Comparison of ENCODE assay signal across 17 cellular contexts in the genomic region with DNA sequence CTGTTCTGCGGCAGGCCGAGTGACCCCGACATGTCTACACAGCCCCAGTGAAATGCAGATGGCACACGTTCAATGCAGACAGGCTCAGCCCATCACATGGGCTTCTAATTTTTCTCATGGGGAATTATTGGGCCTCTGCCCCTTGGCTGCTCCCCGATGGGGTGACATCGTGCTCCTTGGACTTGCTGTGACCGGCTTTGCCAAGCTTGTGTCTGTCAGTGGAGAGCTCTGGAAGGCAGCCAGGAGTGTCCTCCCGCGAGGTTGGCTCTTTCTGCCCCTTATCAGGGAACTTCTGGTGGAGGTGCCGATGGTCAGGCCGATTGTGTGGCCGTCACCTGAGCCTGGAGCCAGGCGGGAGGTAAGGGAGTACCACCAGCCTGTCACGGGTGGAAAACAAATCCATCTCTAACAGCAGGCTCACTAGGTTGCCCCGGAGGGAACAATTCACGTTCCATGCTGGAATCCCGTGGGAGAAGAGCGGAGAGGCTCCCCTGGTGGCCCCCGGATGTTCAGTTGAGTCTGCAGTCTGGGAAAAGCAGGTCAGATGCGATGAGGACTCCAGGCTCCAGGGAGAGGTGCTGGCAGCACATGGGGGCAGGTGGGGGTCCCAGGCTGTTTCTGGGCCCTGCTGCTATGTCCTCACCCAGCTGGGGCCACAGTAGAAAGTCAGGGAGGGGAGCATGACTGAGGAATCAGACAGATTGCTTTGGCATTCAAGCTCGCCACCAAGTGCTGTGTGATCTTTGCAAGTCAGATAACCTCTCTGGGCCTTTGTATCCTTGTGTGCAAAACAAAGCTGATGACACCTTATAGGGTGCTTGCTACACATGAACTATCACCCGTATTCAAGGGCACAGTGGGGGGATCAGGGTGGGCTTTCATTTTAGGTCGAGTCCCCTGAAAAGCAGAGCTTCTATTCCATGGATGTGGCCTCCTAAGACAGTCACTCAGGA. TPM values are rescaled to one million over a fixed set of nuclear protein-coding genes. Genes with fewer than 3 reads are reported as not detected.
DNase-seq lines count a peak whose midpoint lies in the region; ATAC-seq and TF ChIP-seq lines count a peak whose summit lies in the region.
"Had no signal": no experiment of that assay in that cellular context is flagged by ENCODE, and none has a peak within 500 bp of the region (broad histone marks: within the 10 kb centered on the region; RNA-seq: fewer than 3 reads in every experiment).

No MANE protein-coding gene starts in this region.

- H3K27me3 ChIP-seq in heart right ventricle (peaks cover 0 to 4% (median 0%) of the 10 kb centered on the region in 7 donors), trophoblast cell (ENCODE audit: insufficient read depth, low read length) (no peaks in the 10 kb centered on the region)

- 25 to 26% methylated on average over 23 of the region's 23 CpGs for WGBS in heart right ventricle, 2 donors
- WGBS in trophoblast cell (ENCODE audit: extremely low coverage, insufficient coverage, insufficient read length) = no CpG with 5 or more reads among the region's 23 CpGs

- H4K8ac ChIP-seq in trophoblast cell (ENCODE audit: low read depth, low read length) = no peak overlapping the region

- no peak overlapping the region for H3K4ac ChIP-seq in trophoblast cell (ENCODE audit: low read depth, low read length)

- TF ChIP-seq CTCF in heart right ventricle (IDR thresholded peaks at IDR 0.05) = no peak

- H3K4me1 Mint-ChIP-seq in stimulated activated naive CD8-positive, alpha-beta T cell treated with anti-CD3 and anti-CD28 coated beads, Interleukin-15, amount 100 ng/mL, for 72 hours = peaks cover 46% of the 10 kb centered on the region

- H3K4me3 ChIP-seq in heart right ventricle = peak overlapping the region in 1 of 10 donors; percentile 5
- H3K4me3 ChIP-seq in trophoblast cell (ENCODE audit: low read depth, low read length) = no peak overlapping the region

- ATAC-seq in stimulated activated naive CD8-positive, alpha-beta T cell treated with anti-CD3 and anti-CD28 coated beads, Interleukin-15, amount 100 ng/mL, for 72 hours = no peak
- ATAC-seq in stimulated activated naive CD8-positive, alpha-beta T cell treated with anti-CD3 and anti-CD28 coated beads, Interleukin-15, Interleukin-2, amounts not matched to agents 100 U/mL and 50 U/mL, for 24 hours = no peak
- peak in 3 of 8 donors; percentile 9 to 19 (median 11) for ATAC-seq in heart right ventricle
- no peak for ATAC-seq in GM19324 (IDR thresholded peaks at IDR 0.05; ENCODE audit: low FRiP score, unreplicated experiment)
- ATAC-seq: activated naive CD8-positive, alpha-beta T cell treated with anti-CD3 and anti-CD28 coated beads, Interleukin-2, amount 50 U/mL, for 24 hours; activated T-helper 17 cell treated with anti-CD3 and anti-CD28 coated beads, Interleukin-2, amount 50 U/mL, for 72 hours; CD8-positive, alpha-beta T cell had no signal

- peaks cover 3% of the 10 kb centered on the region for H3K79me1 ChIP-seq in trophoblast cell (ENCODE audit: low read length)

- no peak overlapping the region for H4K12ac ChIP-seq in trophoblast cell (ENCODE audit: low read depth, low read length)

- no peak overlapping the region for H3K18ac ChIP-seq in trophoblast cell (ENCODE audit: low read length)

- H3K27ac ChIP-seq in heart right ventricle (peak overlapping the region in 7 of 10 donors; percentile 6 to 90 (median 32)), trophoblast cell (ENCODE audit: low read depth, low read length) (no peak overlapping the region)

- H2BK5ac ChIP-seq in trophoblast cell (ENCODE audit: low read depth, low read length, poor library complexity) = no peak overlapping the region

- H3K4me2 ChIP-seq in trophoblast cell (ENCODE audit: low read length) = no peak overlapping the region

- H2BK120ac ChIP-seq in trophoblast cell (ENCODE audit: insufficient read depth, low read length, poor library complexity) = no peak overlapping the region

- no peak overlapping the region for H3K23ac ChIP-seq in trophoblast cell (ENCODE audit: low read length)

- no peak overlapping the region for H4K91ac ChIP-seq in trophoblast cell (ENCODE audit: low read depth, low read length)

- no peaks in the 10 kb centered on the region for H3K9me3 Mint-ChIP-seq in stimulated activated naive CD8-positive, alpha-beta T cell treated with anti-CD3 and anti-CD28 coated beads, Interleukin-15, amount 100 ng/mL, for 72 hours
- H3K9me3 Mint-ChIP-seq: activated naive CD8-positive, alpha-beta T cell treated with anti-CD3 and anti-CD28 coated beads, Interleukin-2, amount 50 U/mL, for 24 hours; activated T-helper 17 cell treated with anti-CD3 and anti-CD28 coated beads, Interleukin-2, amount 50 U/mL, for 72 hours; CD8-positive, alpha-beta T cell; WTC11 had no signal

- no peak overlapping the region for H3K14ac ChIP-seq in trophoblast cell (ENCODE audit: low read length)

- H3K4me3 Mint-ChIP-seq in stimulated activated naive CD8-positive, alpha-beta T cell treated with anti-CD3 and anti-CD28 coated beads, Interleukin-15, amount 100 ng/mL, for 72 hours = no peak overlapping the region
- H3K4me3 Mint-ChIP-seq: activated naive CD8-positive, alpha-beta T cell treated with anti-CD3 and anti-CD28 coated beads, Interleukin-2, amount 50 U/mL, for 24 hours; activated T-helper 17 cell treated with anti-CD3 and anti-CD28 coated beads, Interleukin-2, amount 50 U/mL, for 72 hours; CD8-positive, alpha-beta T cell; WTC11 had no signal

- intact Hi-C loops in heart right ventricle (cut with DNase I) = loop anchor here in 2 of 10 donors (5.0 kb wide), 2 partner anchors 37 to 42 kb away; a partner anchor contains a TSS

- H3K36me3 ChIP-seq in heart right ventricle (peaks cover 0 to 4% (median 0%) of the 10 kb centered on the region in 9 donors), trophoblast cell (ENCODE audit: control insufficient read depth in 1 of 2, insufficient read depth in 2 of 2, low read length in 2 of 2) (no peaks in the 10 kb centered on the region)

- peak overlapping the region; percentile 39 for H2AFZ ChIP-seq in trophoblast cell (ENCODE audit: insufficient read depth, low read length, poor library complexity)

- H3K79me2 ChIP-seq in trophoblast cell (ENCODE audit: control insufficient read depth, insufficient read depth, low read length, poor library complexity) = no peaks in the 10 kb centered on the region

- H3K27me3 Mint-ChIP-seq in stimulated activated naive CD8-positive, alpha-beta T cell treated with anti-CD3 and anti-CD28 coated beads, Interleukin-15, amount 100 ng/mL, for 72 hours = peaks cover 60% of the 10 kb centered on the region

- H3K9me3 ChIP-seq in heart right ventricle = no peaks in the 10 kb centered on the region
- no peaks in the 10 kb centered on the region for H3K9me3 ChIP-seq in trophoblast cell (ENCODE audit: insufficient read depth, low read depth, low read length)

- no peak overlapping the region for H3K9ac ChIP-seq in trophoblast cell (ENCODE audit: low read length)

- H3K27ac Mint-ChIP-seq in stimulated activated naive CD8-positive, alpha-beta T cell treated with anti-CD3 and anti-CD28 coated beads, Interleukin-15, amount 100 ng/mL, for 72 hours = peak overlapping the region; percentile 14 to 92
- H3K27ac Mint-ChIP-seq: activated naive CD8-positive, alpha-beta T cell treated with anti-CD3 and anti-CD28 coated beads, Interleukin-2, amount 50 U/mL, for 24 hours; activated T-helper 17 cell treated with anti-CD3 and anti-CD28 coated beads, Interleukin-2, amount 50 U/mL, for 72 hours; CD8-positive, alpha-beta T cell; WTC11 had no signal

- peaks cover 52 to 98% (median 87%) of the 10 kb centered on the region in 9 donors for H3K4me1 ChIP-seq in heart right ventricle
- peaks cover 12 to 18% of the 10 kb centered on the region in 2 experiments for H3K4me1 ChIP-seq in trophoblast cell (ENCODE audit: control insufficient read depth in 1 of 2, insufficient read depth in 2 of 2, low read length in 2 of 2)

- no peak overlapping the region for H2AK5ac ChIP-seq in trophoblast cell (ENCODE audit: low read length)

- H2BK12ac ChIP-seq in trophoblast cell (ENCODE audit: low read length) = no peak overlapping the region

- no peak for DNase-seq in stimulated activated naive CD8-positive, alpha-beta T cell treated with anti-CD3 and anti-CD28 coated beads, Interleukin-15, amount 100 ng/mL, for 72 hours
- no peak for DNase-seq in stimulated activated naive CD8-positive, alpha-beta T cell treated with anti-CD3 and anti-CD28 coated beads, Interleukin-15, Interleukin-2, amounts not matched to agents 100 U/mL and 50 U/mL, for 24 hours
- DNase-seq in heart right ventricle = peak in 1 of 2 donors; percentile 52
- no peak for DNase-seq in trophoblast cell
- no peak for DNase-seq in CD1c-positive myeloid dendritic cell (ENCODE audit: extremely low spot score)
- DNase-seq in occipital lobe (lab: John Stamatoyannopoulos, UW) = no peak
- no peak for DNase-seq in hepatic stellate cell (ENCODE audit: low spot score)
- DNase-seq: ACHN; activated naive CD8-positive, alpha-beta T cell treated with anti-CD3 and anti-CD28 coated beads, Interleukin-2, amount 50 U/mL, for 24 hours; CD8-positive, alpha-beta T cell; cerebellar nuclear complex; effector memory CD4-positive, alpha-beta T cell; NCI-H2227 treated with DMSO at 0.1 percent for 48 hours had no signal

RNA-seq across cellular contexts. Expression of a gene that starts 43.2 kb away (rescaled TPM):
- total RNA-seq in heart right ventricle (10 to 100 TPM; 28.6 to 49.2 (median 36.3) TPM), occipital lobe (137 TPM)
- polyA plus RNA-seq in heart right ventricle = 10 to 100 TPM in 1 of 2 donors, 1 to 10 TPM in 1; 9.1 to 11.0 TPM
- polyA plus RNA-seq in trophoblast cell (2013) = 5.5 and 6.1 TPM in 2 replicates
- total RNA-seq: CD8-positive, alpha-beta T cell; HT-29 had no signal
